Comparison of ENCODE assay signal across 1 cellular context in the genomic region with DNA sequence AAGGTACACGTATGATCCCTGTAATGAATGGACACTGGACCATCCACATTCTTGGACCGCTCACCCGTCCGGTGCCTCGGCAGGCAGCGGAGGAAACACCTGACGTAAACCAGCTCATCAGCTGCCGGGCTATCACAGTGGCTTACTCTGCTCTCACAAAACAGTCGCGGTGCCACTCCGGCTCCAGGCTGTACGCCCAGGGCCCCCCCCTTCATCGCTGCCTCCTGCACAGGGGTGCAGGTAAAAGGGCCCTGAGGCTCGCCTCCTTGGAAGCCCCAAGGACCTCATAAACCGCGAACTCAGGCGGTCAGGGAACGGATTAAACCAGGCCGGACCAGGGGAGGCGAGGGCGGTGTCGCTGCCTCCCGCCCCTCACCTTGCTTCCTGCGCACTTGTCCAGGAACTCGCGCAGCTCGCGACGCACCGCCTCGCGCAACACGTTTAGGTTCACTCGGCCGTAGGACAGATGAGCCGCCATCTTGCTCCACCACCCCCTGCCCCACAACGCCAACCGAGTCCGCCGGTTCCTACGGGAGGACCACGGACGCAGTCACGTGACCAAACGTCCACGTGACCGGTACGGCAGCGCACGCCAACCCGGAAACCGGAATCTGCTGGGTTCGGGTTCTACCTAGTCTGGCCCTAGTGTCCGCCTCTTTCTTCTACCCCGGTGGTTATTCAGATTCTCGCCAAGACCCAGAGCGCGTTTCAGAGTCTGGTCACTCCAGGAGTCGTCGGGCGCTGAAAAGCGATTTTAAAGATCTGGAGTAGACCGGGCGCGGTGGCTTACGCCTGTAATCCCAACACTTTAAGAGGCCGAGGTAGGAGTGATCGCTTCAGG.
TF ChIP-seq lines count a peak whose summit lies in the region.

A gene (minus strand): TSS at position 564 of the 841 bp plus-strand sequence. CDS start 86 bp downstream, at position 478.

TF ChIP-seq in HepG2, 621 proteins besides CTCF, POLR2A, EP300 and RAD21 (continued from another document and continues in another):
- TF ChIP-seq, protein P1, sequence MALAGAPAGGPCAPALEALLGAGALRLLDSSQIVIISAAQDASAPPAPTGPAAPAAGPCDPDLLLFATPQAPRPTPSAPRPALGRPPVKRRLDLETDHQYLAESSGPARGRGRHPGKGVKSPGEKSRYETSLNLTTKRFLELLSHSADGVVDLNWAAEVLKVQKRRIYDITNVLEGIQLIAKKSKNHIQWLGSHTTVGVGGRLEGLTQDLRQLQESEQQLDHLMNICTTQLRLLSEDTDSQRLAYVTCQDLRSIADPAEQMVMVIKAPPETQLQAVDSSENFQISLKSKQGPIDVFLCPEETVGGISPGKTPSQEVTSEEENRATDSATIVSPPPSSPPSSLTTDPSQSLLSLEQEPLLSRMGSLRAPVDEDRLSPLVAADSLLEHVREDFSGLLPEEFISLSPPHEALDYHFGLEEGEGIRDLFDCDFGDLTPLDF (CRISPR knock-in tag; IDR thresholded peaks at IDR 0.05), result 0 out of 2 replicates have a peak, but pooled peaks have one; percentile 39
- TF ChIP-seq ASH2L (IDR thresholded peaks at IDR 0.05; ENCODE audit: insufficient read length, low read depth, low read length) (peak; percentile 82), ZNF484 (CRISPR knock-in tag; IDR thresholded peaks at IDR 0.05; ENCODE audit: borderline replicate concordance, low read depth) (no peak), NFIC (IDR thresholded peaks at IDR 0.05; ENCODE audit: low read length) (peak; percentile 88), ADNP (CRISPR knock-in tag; IDR thresholded peaks at IDR 0.05) (no peak; the same call in 1 of the 2 replicates), ZNF101 (CRISPR knock-in tag; IDR thresholded peaks at IDR 0.05; ENCODE audit: borderline replicate concordance, low read depth) (no peak), NR1H2 (CRISPR knock-in tag; IDR thresholded peaks at IDR 0.05; ENCODE audit: borderline replicate concordance, low read depth) (no peak), ZZZ3 (CRISPR knock-in tag; IDR thresholded peaks at IDR 0.05; ENCODE audit: borderline replicate concordance) (peak; percentile 93), KAT7 (CRISPR knock-in tag; IDR thresholded peaks at IDR 0.05; ENCODE audit: borderline replicate concordance) (peak; percentile 73), PAX8 (CRISPR knock-in tag; IDR thresholded peaks at IDR 0.05; ENCODE audit: borderline replicate concordance) (peak; percentile 40; the same call in 1 of the 2 replicates), ZNF207 (IDR thresholded peaks at IDR 0.05; ENCODE audit: borderline replicate concordance) (peak; percentile 89; the same call in 1 of the 2 replicates), RFX5 (IDR thresholded peaks at IDR 0.05; ENCODE audit: low read depth, low read length) (no peak), CENPX (CRISPR knock-in tag; IDR thresholded peaks at IDR 0.05) (no peak), SOX5 (CRISPR knock-in tag; IDR thresholded peaks at IDR 0.05; ENCODE audit: borderline replicate concordance) (peak; percentile 54; the same call in 1 of the 2 replicates), MED13 (CRISPR knock-in tag; IDR thresholded peaks at IDR 0.05) (peak; percentile 48; the same call in 1 of the 2 replicates), AGO2 (optimal IDR thresholded peaks at IDR 0.05; ENCODE audit: low read depth, low read length) (peak; percentile 71), ZNF431 (CRISPR knock-in tag; IDR thresholded peaks at IDR 0.05; ENCODE audit: borderline replicate concordance, low read depth) (peak; percentile 83), ZBTB21 (CRISPR knock-in tag; IDR thresholded peaks at IDR 0.05) (peak; percentile 15; the same call in 1 of the 2 replicates), BHLHE40 (IDR thresholded peaks at IDR 0.05; ENCODE audit: low read length) (peak; percentile 93), RFX3 (CRISPR knock-in tag; IDR thresholded peaks at IDR 0.05) (no peak; the same call in 1 of the 2 replicates), FOXO1 (CRISPR knock-in tag; IDR thresholded peaks at IDR 0.05) (peak; percentile 7), SSRP1 (CRISPR knock-in tag; IDR thresholded peaks at IDR 0.05) (no peak), CAMTA2 (CRISPR knock-in tag; IDR thresholded peaks at IDR 0.05; ENCODE audit: borderline replicate concordance) (peak; percentile 50; the same call in 1 of the 2 replicates), CBX2 (IDR thresholded peaks at IDR 0.05; ENCODE audit: low read depth, low read length) (no peak), CBX2 (CRISPR knock-in tag; IDR thresholded peaks at IDR 0.05; ENCODE audit: low read depth) (0 out of 2 replicates have a peak, but pooled peaks have one; percentile 47), ZBTB20 (CRISPR knock-in tag; IDR thresholded peaks at IDR 0.05; ENCODE audit: borderline replicate concordance, low read depth) (peak; percentile 75), NFE2L2 (IDR thresholded peaks at IDR 0.05; ENCODE audit: low read length) (no peak), TEAD2 (CRISPR knock-in tag; IDR thresholded peaks at IDR 0.05) (no peak), ARNTL (CRISPR knock-in tag; IDR thresholded peaks at IDR 0.05) (peak; percentile 93), KLF11 (CRISPR knock-in tag; IDR thresholded peaks at IDR 0.05) (peak; percentile 92; the same call in 1 of the 2 replicates), ZBTB42 (CRISPR knock-in tag; IDR thresholded peaks at IDR 0.05) (peak; percentile 54; the same call in 1 of the 2 replicates)
- TF ChIP-seq, protein P2, sequence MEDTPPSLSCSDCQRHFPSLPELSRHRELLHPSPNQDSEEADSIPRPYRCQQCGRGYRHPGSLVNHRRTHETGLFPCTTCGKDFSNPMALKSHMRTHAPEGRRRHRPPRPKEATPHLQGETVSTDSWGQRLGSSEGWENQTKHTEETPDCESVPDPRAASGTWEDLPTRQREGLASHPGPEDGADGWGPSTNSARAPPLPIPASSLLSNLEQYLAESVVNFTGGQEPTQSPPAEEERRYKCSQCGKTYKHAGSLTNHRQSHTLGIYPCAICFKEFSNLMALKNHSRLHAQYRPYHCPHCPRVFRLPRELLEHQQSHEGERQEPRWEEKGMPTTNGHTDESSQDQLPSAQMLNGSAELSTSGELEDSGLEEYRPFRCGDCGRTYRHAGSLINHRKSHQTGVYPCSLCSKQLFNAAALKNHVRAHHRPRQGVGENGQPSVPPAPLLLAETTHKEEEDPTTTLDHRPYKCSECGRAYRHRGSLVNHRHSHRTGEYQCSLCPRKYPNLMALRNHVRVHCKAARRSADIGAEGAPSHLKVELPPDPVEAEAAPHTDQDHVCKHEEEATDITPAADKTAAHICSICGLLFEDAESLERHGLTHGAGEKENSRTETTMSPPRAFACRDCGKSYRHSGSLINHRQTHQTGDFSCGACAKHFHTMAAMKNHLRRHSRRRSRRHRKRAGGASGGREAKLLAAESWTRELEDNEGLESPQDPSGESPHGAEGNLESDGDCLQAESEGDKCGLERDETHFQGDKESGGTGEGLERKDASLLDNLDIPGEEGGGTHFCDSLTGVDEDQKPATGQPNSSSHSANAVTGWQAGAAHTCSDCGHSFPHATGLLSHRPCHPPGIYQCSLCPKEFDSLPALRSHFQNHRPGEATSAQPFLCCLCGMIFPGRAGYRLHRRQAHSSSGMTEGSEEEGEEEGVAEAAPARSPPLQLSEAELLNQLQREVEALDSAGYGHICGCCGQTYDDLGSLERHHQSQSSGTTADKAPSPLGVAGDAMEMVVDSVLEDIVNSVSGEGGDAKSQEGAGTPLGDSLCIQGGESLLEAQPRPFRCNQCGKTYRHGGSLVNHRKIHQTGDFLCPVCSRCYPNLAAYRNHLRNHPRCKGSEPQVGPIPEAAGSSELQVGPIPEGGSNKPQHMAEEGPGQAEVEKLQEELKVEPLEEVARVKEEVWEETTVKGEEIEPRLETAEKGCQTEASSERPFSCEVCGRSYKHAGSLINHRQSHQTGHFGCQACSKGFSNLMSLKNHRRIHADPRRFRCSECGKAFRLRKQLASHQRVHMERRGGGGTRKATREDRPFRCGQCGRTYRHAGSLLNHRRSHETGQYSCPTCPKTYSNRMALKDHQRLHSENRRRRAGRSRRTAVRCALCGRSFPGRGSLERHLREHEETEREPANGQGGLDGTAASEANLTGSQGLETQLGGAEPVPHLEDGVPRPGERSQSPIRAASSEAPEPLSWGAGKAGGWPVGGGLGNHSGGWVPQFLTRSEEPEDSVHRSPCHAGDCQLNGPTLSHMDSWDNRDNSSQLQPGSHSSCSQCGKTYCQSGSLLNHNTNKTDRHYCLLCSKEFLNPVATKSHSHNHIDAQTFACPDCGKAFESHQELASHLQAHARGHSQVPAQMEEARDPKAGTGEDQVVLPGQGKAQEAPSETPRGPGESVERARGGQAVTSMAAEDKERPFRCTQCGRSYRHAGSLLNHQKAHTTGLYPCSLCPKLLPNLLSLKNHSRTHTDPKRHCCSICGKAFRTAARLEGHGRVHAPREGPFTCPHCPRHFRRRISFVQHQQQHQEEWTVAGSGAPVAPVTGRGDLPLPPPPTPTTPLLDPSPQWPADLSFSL (CRISPR knock-in tag; IDR thresholded peaks at IDR 0.05), result peak; percentile 57; the same call in 1 of the 2 replicates
- TF ChIP-seq, protein P3, sequence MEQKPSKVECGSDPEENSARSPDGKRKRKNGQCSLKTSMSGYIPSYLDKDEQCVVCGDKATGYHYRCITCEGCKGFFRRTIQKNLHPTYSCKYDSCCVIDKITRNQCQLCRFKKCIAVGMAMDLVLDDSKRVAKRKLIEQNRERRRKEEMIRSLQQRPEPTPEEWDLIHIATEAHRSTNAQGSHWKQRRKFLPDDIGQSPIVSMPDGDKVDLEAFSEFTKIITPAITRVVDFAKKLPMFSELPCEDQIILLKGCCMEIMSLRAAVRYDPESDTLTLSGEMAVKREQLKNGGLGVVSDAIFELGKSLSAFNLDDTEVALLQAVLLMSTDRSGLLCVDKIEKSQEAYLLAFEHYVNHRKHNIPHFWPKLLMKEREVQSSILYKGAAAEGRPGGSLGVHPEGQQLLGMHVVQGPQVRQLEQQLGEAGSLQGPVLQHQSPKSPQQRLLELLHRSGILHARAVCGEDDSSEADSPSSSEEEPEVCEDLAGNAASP (CRISPR knock-in tag; IDR thresholded peaks at IDR 0.05; ENCODE audit: borderline replicate concordance), result peak; percentile 25; the same call in 1 of the 2 replicates
- TF ChIP-seq, protein P4, sequence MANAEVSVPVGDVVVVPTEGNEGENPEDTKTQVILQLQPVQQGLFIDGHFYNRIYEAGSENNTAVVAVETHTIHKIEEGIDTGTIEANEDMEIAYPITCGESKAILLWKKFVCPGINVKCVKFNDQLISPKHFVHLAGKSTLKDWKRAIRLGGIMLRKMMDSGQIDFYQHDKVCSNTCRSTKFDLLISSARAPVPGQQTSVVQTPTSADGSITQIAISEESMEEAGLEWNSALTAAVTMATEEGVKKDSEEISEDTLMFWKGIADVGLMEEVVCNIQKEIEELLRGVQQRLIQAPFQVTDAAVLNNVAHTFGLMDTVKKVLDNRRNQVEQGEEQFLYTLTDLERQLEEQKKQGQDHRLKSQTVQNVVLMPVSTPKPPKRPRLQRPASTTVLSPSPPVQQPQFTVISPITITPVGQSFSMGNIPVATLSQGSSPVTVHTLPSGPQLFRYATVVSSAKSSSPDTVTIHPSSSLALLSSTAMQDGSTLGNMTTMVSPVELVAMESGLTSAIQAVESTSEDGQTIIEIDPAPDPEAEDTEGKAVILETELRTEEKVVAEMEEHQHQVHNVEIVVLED (CRISPR knock-in tag; IDR thresholded peaks at IDR 0.05; ENCODE audit: borderline replicate concordance), result peak; percentile 98
- TF ChIP-seq, protein P5, sequence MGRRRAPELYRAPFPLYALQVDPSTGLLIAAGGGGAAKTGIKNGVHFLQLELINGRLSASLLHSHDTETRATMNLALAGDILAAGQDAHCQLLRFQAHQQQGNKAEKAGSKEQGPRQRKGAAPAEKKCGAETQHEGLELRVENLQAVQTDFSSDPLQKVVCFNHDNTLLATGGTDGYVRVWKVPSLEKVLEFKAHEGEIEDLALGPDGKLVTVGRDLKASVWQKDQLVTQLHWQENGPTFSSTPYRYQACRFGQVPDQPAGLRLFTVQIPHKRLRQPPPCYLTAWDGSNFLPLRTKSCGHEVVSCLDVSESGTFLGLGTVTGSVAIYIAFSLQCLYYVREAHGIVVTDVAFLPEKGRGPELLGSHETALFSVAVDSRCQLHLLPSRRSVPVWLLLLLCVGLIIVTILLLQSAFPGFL (CRISPR knock-in tag; IDR thresholded peaks at IDR 0.05), result no peak
- TF ChIP-seq, protein P6, sequence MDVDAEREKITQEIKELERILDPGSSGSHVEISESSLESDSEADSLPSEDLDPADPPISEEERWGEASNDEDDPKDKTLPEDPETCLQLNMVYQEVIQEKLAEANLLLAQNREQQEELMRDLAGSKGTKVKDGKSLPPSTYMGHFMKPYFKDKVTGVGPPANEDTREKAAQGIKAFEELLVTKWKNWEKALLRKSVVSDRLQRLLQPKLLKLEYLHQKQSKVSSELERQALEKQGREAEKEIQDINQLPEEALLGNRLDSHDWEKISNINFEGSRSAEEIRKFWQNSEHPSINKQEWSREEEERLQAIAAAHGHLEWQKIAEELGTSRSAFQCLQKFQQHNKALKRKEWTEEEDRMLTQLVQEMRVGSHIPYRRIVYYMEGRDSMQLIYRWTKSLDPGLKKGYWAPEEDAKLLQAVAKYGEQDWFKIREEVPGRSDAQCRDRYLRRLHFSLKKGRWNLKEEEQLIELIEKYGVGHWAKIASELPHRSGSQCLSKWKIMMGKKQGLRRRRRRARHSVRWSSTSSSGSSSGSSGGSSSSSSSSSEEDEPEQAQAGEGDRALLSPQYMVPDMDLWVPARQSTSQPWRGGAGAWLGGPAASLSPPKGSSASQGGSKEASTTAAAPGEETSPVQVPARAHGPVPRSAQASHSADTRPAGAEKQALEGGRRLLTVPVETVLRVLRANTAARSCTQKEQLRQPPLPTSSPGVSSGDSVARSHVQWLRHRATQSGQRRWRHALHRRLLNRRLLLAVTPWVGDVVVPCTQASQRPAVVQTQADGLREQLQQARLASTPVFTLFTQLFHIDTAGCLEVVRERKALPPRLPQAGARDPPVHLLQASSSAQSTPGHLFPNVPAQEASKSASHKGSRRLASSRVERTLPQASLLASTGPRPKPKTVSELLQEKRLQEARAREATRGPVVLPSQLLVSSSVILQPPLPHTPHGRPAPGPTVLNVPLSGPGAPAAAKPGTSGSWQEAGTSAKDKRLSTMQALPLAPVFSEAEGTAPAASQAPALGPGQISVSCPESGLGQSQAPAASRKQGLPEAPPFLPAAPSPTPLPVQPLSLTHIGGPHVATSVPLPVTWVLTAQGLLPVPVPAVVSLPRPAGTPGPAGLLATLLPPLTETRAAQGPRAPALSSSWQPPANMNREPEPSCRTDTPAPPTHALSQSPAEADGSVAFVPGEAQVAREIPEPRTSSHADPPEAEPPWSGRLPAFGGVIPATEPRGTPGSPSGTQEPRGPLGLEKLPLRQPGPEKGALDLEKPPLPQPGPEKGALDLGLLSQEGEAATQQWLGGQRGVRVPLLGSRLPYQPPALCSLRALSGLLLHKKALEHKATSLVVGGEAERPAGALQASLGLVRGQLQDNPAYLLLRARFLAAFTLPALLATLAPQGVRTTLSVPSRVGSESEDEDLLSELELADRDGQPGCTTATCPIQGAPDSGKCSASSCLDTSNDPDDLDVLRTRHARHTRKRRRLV (CRISPR knock-in tag; IDR thresholded peaks at IDR 0.05), result no peak
- TF ChIP-seq, protein P7, sequence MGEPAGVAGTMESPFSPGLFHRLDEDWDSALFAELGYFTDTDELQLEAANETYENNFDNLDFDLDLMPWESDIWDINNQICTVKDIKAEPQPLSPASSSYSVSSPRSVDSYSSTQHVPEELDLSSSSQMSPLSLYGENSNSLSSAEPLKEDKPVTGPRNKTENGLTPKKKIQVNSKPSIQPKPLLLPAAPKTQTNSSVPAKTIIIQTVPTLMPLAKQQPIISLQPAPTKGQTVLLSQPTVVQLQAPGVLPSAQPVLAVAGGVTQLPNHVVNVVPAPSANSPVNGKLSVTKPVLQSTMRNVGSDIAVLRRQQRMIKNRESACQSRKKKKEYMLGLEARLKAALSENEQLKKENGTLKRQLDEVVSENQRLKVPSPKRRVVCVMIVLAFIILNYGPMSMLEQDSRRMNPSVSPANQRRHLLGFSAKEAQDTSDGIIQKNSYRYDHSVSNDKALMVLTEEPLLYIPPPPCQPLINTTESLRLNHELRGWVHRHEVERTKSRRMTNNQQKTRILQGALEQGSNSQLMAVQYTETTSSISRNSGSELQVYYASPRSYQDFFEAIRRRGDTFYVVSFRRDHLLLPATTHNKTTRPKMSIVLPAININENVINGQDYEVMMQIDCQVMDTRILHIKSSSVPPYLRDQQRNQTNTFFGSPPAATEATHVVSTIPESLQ (CRISPR knock-in tag; conservative IDR thresholded peaks at IDR 0.05), result no peak
